10 cellular contexts compared by ENCODE assay signal in the genomic region with DNA sequence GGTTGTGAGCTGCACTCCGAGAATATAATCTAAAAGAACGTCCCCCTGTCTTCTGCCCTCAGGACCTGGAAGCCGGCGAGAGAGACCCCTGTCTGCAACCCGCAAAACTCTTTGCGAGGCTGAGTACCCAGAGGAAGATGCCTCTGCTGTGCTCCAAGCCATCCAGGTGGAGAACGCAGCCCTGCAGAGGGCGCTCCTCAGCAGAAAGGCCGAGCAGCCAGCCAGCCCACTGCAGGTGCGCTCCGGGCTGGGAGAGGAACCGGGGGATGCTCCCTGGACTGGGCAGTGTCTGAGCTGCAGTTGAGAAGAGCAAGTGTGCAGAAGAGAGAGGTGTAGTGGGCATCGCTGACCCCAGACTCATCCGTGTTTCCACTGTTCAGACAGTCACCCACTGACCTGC.
A peak's percentile ranks its signal among the peaks of the same experiment; 100 is the strongest.
DNase-seq lines count a peak whose midpoint lies in the region; ATAC-seq, FAIRE-seq and TF ChIP-seq lines count a peak whose summit lies in the region.
"Had no signal": no experiment of that assay in that cellular context is flagged by ENCODE, and none has a peak within 500 bp of the region (broad histone marks: within the 10 kb centered on the region; RNA-seq: fewer than 3 reads in every experiment).

No MANE protein-coding gene starts in this region.

- H3K27ac ChIP-seq in OCI-LY3 (ENCODE audit: low read length), result no peak overlapping the region
- H3K27ac ChIP-seq in coronary artery, result no peak overlapping the region
- H3K27ac ChIP-seq: ascending aorta had no signal

- H4K20me1 ChIP-seq in OCI-LY3 (ENCODE audit: insufficient read depth, low read length), result no peaks in the 10 kb centered on the region

- H3K79me2 ChIP-seq in OCI-LY3 (ENCODE audit: low read length), result no peaks in the 10 kb centered on the region

- no peak overlapping the region for H3K4me2 ChIP-seq in OCI-LY3 (ENCODE audit: low read length)

- H3K4me3 ChIP-seq in OCI-LY3 (ENCODE audit: low read length) (no peak overlapping the region), foreskin fibroblast (ENCODE audit: low read depth in 1 of 2, low read length in 2 of 2) (no peak overlapping the region), coronary artery (no peak overlapping the region)
- H3K4me3 ChIP-seq: ascending aorta had no signal

- ATAC-seq in HG03139 (IDR thresholded peaks at IDR 0.05; ENCODE audit: unreplicated experiment), result no peak

- no peaks in the 10 kb centered on the region for H3K36me3 ChIP-seq in OCI-LY3 (replicated peaks; ENCODE audit: low read depth, low read length)

- H3K9me3 ChIP-seq in OCI-LY3 (ENCODE audit: insufficient read depth, low read length), result no peaks in the 10 kb centered on the region
- H3K9me3 ChIP-seq: ascending aorta had no signal

- no peak overlapping the region for H2AFZ ChIP-seq in OCI-LY3 (ENCODE audit: low read depth, low read length)

- H3K4me1 ChIP-seq in OCI-LY3 (ENCODE audit: low read length), result no peaks in the 10 kb centered on the region
- H3K4me1 ChIP-seq: ascending aorta had no signal

- no peak for FAIRE-seq in urothelium cell line (lab: Jason Lieb, UNC)

- H3K9ac ChIP-seq in OCI-LY3 (ENCODE audit: low read length), result no peak overlapping the region

- no peaks in the 10 kb centered on the region for H3K27me3 ChIP-seq in OCI-LY3 (ENCODE audit: low read depth, low read length)
- H3K27me3 ChIP-seq: ascending aorta had no signal

- peak; percentile 38 for TF ChIP-seq CTCF in OCI-LY3 (IDR thresholded peaks at IDR 0.05; ENCODE audit: low read depth, low read length)
- TF ChIP-seq CTCF in foreskin fibroblast (IDR thresholded peaks at IDR 0.05; ENCODE audit: low read depth, low read length), result peak; percentile 18
- TF ChIP-seq CTCF in coronary artery (IDR thresholded peaks at IDR 0.05), result no peak

- DNase-seq in stimulated activated CD4-positive, alpha-beta T cell treated with anti-CD3 and anti-CD28 coated beads, Interleukin-15, amount 100 ng/mL, for 24 hours, result peak; percentile 9
- no peak for DNase-seq in stimulated activated CD4-positive, alpha-beta T cell treated with anti-CD3 and anti-CD28 coated beads, Interleukin-1b, Interleukin-23, amount 100 ng/mL, for 48 hours
- DNase-seq in foreskin fibroblast, result no peak
- peak; percentile 32 for DNase-seq in urothelium cell line (ENCODE audit: low spot score)
- no peak for DNase-seq in NCI-H1436 (lab: John Stamatoyannopoulos, UW)
- DNase-seq in coronary artery (ENCODE audit: low spot score), result no peak
- DNase-seq: DMS79 treated with DMSO at 0.1 percent for 48 hours had no signal

Comparison
In these comparisons a context has a peak if more than half of its experiments do, and no peak if none do; other contexts are left out.
1. DNase-seq: peak in stimulated activated CD4-positive, alpha-beta T cell treated with anti-CD3 and anti-CD28 coated beads, Interleukin-15, amount 100 ng/mL, for 24 hours (single experiment) and urothelium cell line (single experiment); none in stimulated activated CD4-positive, alpha-beta T cell treated with anti-CD3 and anti-CD28 coated beads, Interleukin-1b, Interleukin-23, amount 100 ng/mL, for 48 hours (single experiment), foreskin fibroblast (0 of 2), NCI-H1436 (single experiment) and coronary artery (single experiment).